ENCODE assay signal across 19 cellular contexts in the genomic region with DNA sequence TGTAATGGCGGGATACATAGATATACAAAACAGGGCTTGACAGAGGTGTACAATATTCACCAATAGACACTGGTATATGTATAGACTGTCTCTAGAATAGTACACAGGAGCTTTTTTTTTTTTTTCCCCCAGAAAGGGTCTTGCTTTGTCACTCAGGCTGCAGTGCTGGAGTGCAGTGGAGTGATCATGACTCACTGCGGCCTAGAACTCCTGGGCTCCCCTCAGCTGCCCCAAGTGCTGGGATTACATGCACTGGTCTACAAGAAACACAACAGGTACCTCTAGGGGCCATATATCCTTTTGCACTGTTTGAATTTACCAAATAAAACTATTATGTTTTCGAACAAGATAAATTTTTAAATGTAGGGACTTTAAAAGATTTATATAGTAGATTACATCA. TPM values are rescaled to one million over a fixed set of nuclear protein-coding genes. Genes with fewer than 3 reads are reported as not detected.
DNase-seq lines count a peak whose midpoint lies in the region; ATAC-seq, FAIRE-seq and TF ChIP-seq lines count a peak whose summit lies in the region.
"Had no signal": no experiment of that assay in that cellular context is flagged by ENCODE, and none has a peak within 500 bp of the region (broad histone marks: within the 10 kb centered on the region; RNA-seq: fewer than 3 reads in every experiment).

No MANE protein-coding gene starts in this region.

- H3K27ac ChIP-seq in HepG2 (ENCODE audit: extremely low read length, insufficient read depth, low read length) = no peak overlapping the region
- H3K27ac ChIP-seq: ovary, suprapubic skin had no signal

- CTCF ChIA-PET in activated CD8-positive, alpha-beta T cell treated with anti-CD3 and anti-CD28 coated beads for 36 hours (lab: Charles Lee) = interaction anchor here (1.0 kb wide), 1 partner anchor 46 kb away, joined by 3 read pairs; no protein-coding TSS in a partner anchor
- CTCF ChIA-PET in activated CD8-positive, alpha-beta T cell treated with anti-CD3 and anti-CD28 coated beads, Interleukin-2, amount 10 ng/mL, durations not matched to agents 7 days and 5 days (lab: Charles Lee) = no interaction called here
- CTCF ChIA-PET in HepG2 (lab: Yijun Ruan, JAX; ENCODE audit: low intra/inter-chr PET ratio, low total read pairs) = no interaction called here

- no peak for FAIRE-seq in HepG2 (lab: Jason Lieb, UNC)
- FAIRE-seq: A204.1, frontal cortex, G401.6, TTC549 had no signal

- in situ Hi-C loops in HepG2 (cut with HindIII; ENCODE audit: extremely low pct_ligation_motif_present, low pct_unique_long_range_greater_than_20kb) = no loop called here

- TF ChIP-seq EP300 in HepG2 (IDR thresholded peaks at IDR 0.05; ENCODE audit: low read depth in 2 of 2, low read length in 2 of 2) = no peak
- TF ChIP-seq EP300 in HepG2 (CRISPR knock-in tag; IDR thresholded peaks at IDR 0.05; ENCODE audit: borderline replicate concordance) = no peak

- TF ChIP-seq CTCF in activated CD8-positive, alpha-beta T cell treated with anti-CD3 and anti-CD28 coated beads for 36 hours (IDR thresholded peaks at IDR 0.05) = no peak
- TF ChIP-seq CTCF in HepG2 (CRISPR knock-in tag; IDR thresholded peaks at IDR 0.05) = no peak
- TF ChIP-seq CTCF in mesothelial cell of epicardium (IDR thresholded peaks at IDR 0.05; ENCODE audit: unreplicated experiment) = no peak

- no peaks in the 10 kb centered on the region for H3K27me3 Mint-ChIP-seq in activated CD8-positive, alpha-beta T cell treated with anti-CD3 and anti-CD28 coated beads for 36 hours
- H3K27me3 Mint-ChIP-seq in activated CD8-positive, alpha-beta T cell treated with anti-CD3 and anti-CD28 coated beads, Interleukin-2, amount 10 ng/mL, durations not matched to agents 7 days and 5 days (ENCODE audit: low read depth) = no peaks in the 10 kb centered on the region
- H3K27me3 Mint-ChIP-seq in mesothelial cell of epicardium (ENCODE audit: low read depth) = no peaks in the 10 kb centered on the region

- peaks cover 50% of the 10 kb centered on the region for H3K36me3 Mint-ChIP-seq in activated CD8-positive, alpha-beta T cell treated with anti-CD3 and anti-CD28 coated beads for 36 hours (ENCODE audit: low read depth)
- peaks cover 54% of the 10 kb centered on the region for H3K36me3 Mint-ChIP-seq in activated CD8-positive, alpha-beta T cell treated with anti-CD3 and anti-CD28 coated beads, Interleukin-2, amount 10 ng/mL, durations not matched to agents 7 days and 5 days (ENCODE audit: low read depth)
- peaks cover 99% of the 10 kb centered on the region for H3K36me3 Mint-ChIP-seq in stimulated activated effector memory CD8-positive, alpha-beta T cell treated with anti-CD3 and anti-CD28 coated beads, Interleukin-12 subunit alpha, Interleukin-12 subunit beta, amount 100 ng/mL, for 72 hours
- H3K36me3 Mint-ChIP-seq in mesothelial cell of epicardium = peaks cover 17% of the 10 kb centered on the region

- TF ChIP-seq POLR2A in HepG2 (IDR thresholded peaks at IDR 0.05; ENCODE audit: insufficient read depth in 1 of 2, low read depth in 2 of 2, low read length in 2 of 2) = no peak

- peaks cover 48% of the 10 kb centered on the region for H3K4me1 Mint-ChIP-seq in activated CD8-positive, alpha-beta T cell treated with anti-CD3 and anti-CD28 coated beads for 36 hours (ENCODE audit: low read depth)
- peaks cover 54% of the 10 kb centered on the region for H3K4me1 Mint-ChIP-seq in activated CD8-positive, alpha-beta T cell treated with anti-CD3 and anti-CD28 coated beads, Interleukin-2, amount 10 ng/mL, durations not matched to agents 7 days and 5 days (ENCODE audit: low read depth)
- peaks cover 53% of the 10 kb centered on the region for H3K4me1 Mint-ChIP-seq in stimulated activated effector memory CD8-positive, alpha-beta T cell treated with anti-CD3 and anti-CD28 coated beads, Interleukin-12 subunit alpha, Interleukin-12 subunit beta, amount 100 ng/mL, for 72 hours
- H3K4me1 Mint-ChIP-seq in mesothelial cell of epicardium = peaks cover 10% of the 10 kb centered on the region

- no peaks in the 10 kb centered on the region for H3K9me3 Mint-ChIP-seq in activated CD8-positive, alpha-beta T cell treated with anti-CD3 and anti-CD28 coated beads for 36 hours
- H3K9me3 Mint-ChIP-seq in activated CD8-positive, alpha-beta T cell treated with anti-CD3 and anti-CD28 coated beads, Interleukin-2, amount 10 ng/mL, durations not matched to agents 7 days and 5 days (ENCODE audit: insufficient read depth) = no peaks in the 10 kb centered on the region
- no peaks in the 10 kb centered on the region for H3K9me3 Mint-ChIP-seq in stimulated activated effector memory CD8-positive, alpha-beta T cell treated with anti-CD3 and anti-CD28 coated beads, Interleukin-12 subunit alpha, Interleukin-12 subunit beta, amount 100 ng/mL, for 72 hours
- no peaks in the 10 kb centered on the region for H3K9me3 Mint-ChIP-seq in mesothelial cell of epicardium

- H3K36me3 ChIP-seq in HepG2 (replicated peaks in 1 of 2; ENCODE audit: control insufficient read depth in 1 of 2, insufficient read depth in 2 of 2, low read length in 2 of 2) = peaks cover 3 to 34% of the 10 kb centered on the region in 2 experiments
- H3K36me3 ChIP-seq: ovary had no signal

- no peaks in the 10 kb centered on the region for H3K27me3 ChIP-seq in HepG2 (ENCODE audit: control insufficient read depth in 1 of 2, insufficient read depth in 2 of 2, low read length in 2 of 2)
- H3K27me3 ChIP-seq: ovary, suprapubic skin had no signal

- BruUV-seq in HepG2 (replicated peaks; lab: Mats Ljungman, UMichigan) = no TSS peak

- TF ChIP-seq RAD21 in HepG2 (CRISPR knock-in tag; IDR thresholded peaks at IDR 0.05) = no peak

- peak overlapping the region; percentile 90 for H3K27ac Mint-ChIP-seq in activated CD8-positive, alpha-beta T cell treated with anti-CD3 and anti-CD28 coated beads for 36 hours
- H3K27ac Mint-ChIP-seq in activated CD8-positive, alpha-beta T cell treated with anti-CD3 and anti-CD28 coated beads, Interleukin-2, amount 10 ng/mL, durations not matched to agents 7 days and 5 days = no peak overlapping the region
- H3K27ac Mint-ChIP-seq in stimulated activated effector memory CD8-positive, alpha-beta T cell treated with anti-CD3 and anti-CD28 coated beads, Interleukin-12 subunit alpha, Interleukin-12 subunit beta, amount 100 ng/mL, for 72 hours = peak overlapping the region; percentile 86
- no peak overlapping the region for H3K27ac Mint-ChIP-seq in mesothelial cell of epicardium

- over 99% methylated on average over 3 of the region's 3 CpGs for WGBS in HepG2 (ENCODE audit: low lambda C conversion rate)

- no peak overlapping the region for H3K4me2 ChIP-seq in HepG2 (ENCODE audit: low read depth, low read length)

- DNase-seq in activated CD8-positive, alpha-beta T cell treated with anti-CD3 and anti-CD28 coated beads for 36 hours = no peak
- no peak for DNase-seq in activated CD8-positive, alpha-beta T cell treated with anti-CD3 and anti-CD28 coated beads, Interleukin-2, amount 10 ng/mL, durations not matched to agents 7 days and 5 days
- DNase-seq in amniotic epithelial cell (ENCODE audit: low read depth) (peak; percentile 58), HepG2 (ENCODE audit: low spot score) (no peak), mesothelial cell of epicardium (ENCODE audit: low spot score in 2 of 2, unreplicated experiment in 2 of 2) (no peak), head of caudate nucleus (no peak), middle frontal gyrus (ENCODE audit: extremely low spot score, low spot score) (no peak)
- DNase-seq in stimulated activated effector memory CD8-positive, alpha-beta T cell treated with anti-CD3 and anti-CD28 coated beads, Interleukin-12 subunit alpha, Interleukin-12 subunit beta, amount 100 ng/mL, for 72 hours (ENCODE audit: low spot score in 2 of 2) = no peak
- DNase-seq: activated naive CD4-positive, alpha-beta T cell treated with Interleukin-2 at 50 U/mL for 16 hours; caudate nucleus; NCI-H146; NCI-H446 treated with DMSO at 0.1 percent for 48 hours; stimulated activated CD4-positive, alpha-beta T cell treated with anti-CD3 and anti-CD28 coated beads, Interleukin-12 subunit alpha, Interleukin-12 subunit beta, amount 100 ng/mL, for 4 hours had no signal

- no peak overlapping the region for H3K9ac ChIP-seq in HepG2 (ENCODE audit: insufficient read depth, low read depth, low read length)

- H4K20me1 ChIP-seq in HepG2 (ENCODE audit: insufficient read depth, low read length) = peaks cover 54% of the 10 kb centered on the region

- intact Hi-C loops in activated CD8-positive, alpha-beta T cell treated with anti-CD3 and anti-CD28 coated beads for 36 hours (cut with micrococcal nuclease) = no loop called here
- intact Hi-C loops in HepG2 (cut with micrococcal nuclease; ENCODE audit: unreplicated experiment) (no loop called here), head of caudate nucleus (cut with DNase I) (no loop called here)

- no peak overlapping the region for H3K4me3 ChIP-seq in HepG2 (replicated peaks in 1 of 3; ENCODE audit: insufficient read depth in 1 of 3, low read depth in 2 of 3, low read length in 3 of 3)
- H3K4me3 ChIP-seq: ovary, suprapubic skin had no signal

- peaks cover 89% of the 10 kb centered on the region for H3K79me2 ChIP-seq in HepG2 (ENCODE audit: insufficient read depth, low read length)

- H3K4me3 Mint-ChIP-seq in activated CD8-positive, alpha-beta T cell treated with anti-CD3 and anti-CD28 coated beads for 36 hours = no peak overlapping the region
- H3K4me3 Mint-ChIP-seq in activated CD8-positive, alpha-beta T cell treated with anti-CD3 and anti-CD28 coated beads, Interleukin-2, amount 10 ng/mL, durations not matched to agents 7 days and 5 days = no peak overlapping the region
- no peak overlapping the region for H3K4me3 Mint-ChIP-seq in stimulated activated effector memory CD8-positive, alpha-beta T cell treated with anti-CD3 and anti-CD28 coated beads, Interleukin-12 subunit alpha, Interleukin-12 subunit beta, amount 100 ng/mL, for 72 hours
- H3K4me3 Mint-ChIP-seq in mesothelial cell of epicardium = no peak overlapping the region

- no peak for ATAC-seq in activated CD8-positive, alpha-beta T cell treated with anti-CD3 and anti-CD28 coated beads for 36 hours
- ATAC-seq in activated CD8-positive, alpha-beta T cell treated with anti-CD3 and anti-CD28 coated beads, Interleukin-2, amount 10 ng/mL, durations not matched to agents 7 days and 5 days = no peak
- ATAC-seq in HepG2 = peak; percentile 44; the same call in 2 of the 3 replicates
- ATAC-seq in stimulated activated effector memory CD8-positive, alpha-beta T cell treated with anti-CD3 and anti-CD28 coated beads, Interleukin-12 subunit alpha, Interleukin-12 subunit beta, amount 100 ng/mL, for 72 hours = no peak

- no peak overlapping the region for H2AFZ ChIP-seq in HepG2 (ENCODE audit: low read length)

- POLR2A ChIA-PET in activated CD8-positive, alpha-beta T cell treated with anti-CD3 and anti-CD28 coated beads for 36 hours (lab: Charles Lee) = interaction anchor here (0.6 to 1.2 kb wide), 3 partner anchors 16 to 219 kb away, joined by 3 to 5 read pairs (median 3); no protein-coding TSS in a partner anchor
- POLR2A ChIA-PET in activated CD8-positive, alpha-beta T cell treated with anti-CD3 and anti-CD28 coated beads, Interleukin-2, amount 10 ng/mL, durations not matched to agents 7 days and 5 days (lab: Charles Lee) = interaction anchor here (0.8 kb wide), 1 partner anchor 12 kb away, joined by 3 read pairs; the partner anchor contains the start of genes RHOA and TCTA
- POLR2A ChIA-PET in HepG2 (lab: Yijun Ruan, JAX) = interaction anchor here (1.4 kb wide), 1 partner anchor 42 kb away, joined by 4 read pairs; the partner anchor contains the start of gene GPX1

- H3K9me3 ChIP-seq in HepG2 (ENCODE audit: low read length) = no peaks in the 10 kb centered on the region
- H3K9me3 ChIP-seq: ovary, suprapubic skin had no signal

- peaks cover 27% of the 10 kb centered on the region for H3K4me1 ChIP-seq in HepG2 (ENCODE audit: insufficient read depth, low read length)

RNA-seq across cellular contexts. Expression of gene RHOA, which starts 12.3 kb away (rescaled TPM):
- total RNA-seq in activated CD8-positive, alpha-beta T cell treated with anti-CD3 and anti-CD28 coated beads for 36 hours = 100 to 1,000 TPM; 432 to 437 TPM
- total RNA-seq in activated CD8-positive, alpha-beta T cell treated with anti-CD3 and anti-CD28 coated beads, Interleukin-2, amount 10 ng/mL, durations not matched to agents 7 days and 5 days = 100 to 1,000 TPM; 518 to 520 TPM
- total RNA-seq in HepG2 (2016; rRNA removed; fragmentation: Illumina TruSeq; extraction: Trizol) = 177 and 258 TPM in 2 replicates
- total RNA-seq in HepG2 (2016; cell fraction: cytosol; rRNA removed; fragmentation: Illumina TruSeq; extraction: Trizol; ENCODE audit: low read depth) = 50.5 and 58.1 TPM in 2 replicates
- total RNA-seq in HepG2 (2016; cell fraction: insoluble cytoplasmic fraction; rRNA removed; fragmentation: Illumina TruSeq; extraction: Trizol) = 183 and 252 TPM in 2 replicates
- 129 and 135 TPM in 2 replicates for total RNA-seq in HepG2 (2016; cell fraction: membrane; rRNA removed; fragmentation: Illumina TruSeq; extraction: Trizol)
- 83.6 and 89.9 TPM in 2 replicates for total RNA-seq in HepG2 (2016; cell fraction: nucleus; rRNA removed; fragmentation: Illumina TruSeq; extraction: Trizol)
- polyA plus RNA-seq in HepG2 (2011; rRNA removed) = 117 and 131 TPM in 2 replicates
- polyA plus RNA-seq in HepG2 (2011; cell fraction: cytosol; rRNA removed) = 162 and 178 TPM in 2 replicates
- polyA plus RNA-seq in HepG2 (2011; cell fraction: nucleus; rRNA removed) = 76.7 and 78.5 TPM in 2 replicates
- 241 and 267 TPM in 2 replicates for polyA plus RNA-seq in HepG2 (2012)
- 79.3 and 88.5 TPM in 2 replicates for polyA plus RNA-seq in HepG2 (2016; cell fraction: cytosol; fragmentation: Illumina TruSeq; extraction: Trizol; ENCODE audit: low read depth)
- polyA plus RNA-seq in HepG2 (2016; cell fraction: insoluble cytoplasmic fraction; fragmentation: Illumina TruSeq; extraction: Trizol; ENCODE audit: low read depth) = 399 and 414 TPM in 2 replicates
- 155 and 170 TPM in 2 replicates for polyA plus RNA-seq in HepG2 (2016; cell fraction: membrane; fragmentation: Illumina TruSeq; extraction: Trizol; ENCODE audit: low read depth)
- 173 and 175 TPM in 2 replicates for polyA plus RNA-seq in HepG2 (2016; cell fraction: nucleus; fragmentation: Illumina TruSeq; extraction: Trizol; ENCODE audit: insufficient read depth, low read depth)
- 235 and 368 TPM in 2 replicates for polyA minus RNA-seq in HepG2 (2011; rRNA and poly(A)+ RNA removed; ENCODE audit: low replicate concordance)
- 201 and 223 TPM in 2 replicates for polyA minus RNA-seq in HepG2 (2011; cell fraction: cytosol; rRNA and poly(A)+ RNA removed)
- 42.7 and 56.9 TPM in 2 replicates for polyA minus RNA-seq in HepG2 (2011; cell fraction: nucleus; rRNA and poly(A)+ RNA removed)
- 248 to 261 TPM (median 250 TPM) in 3 replicates for total RNA-seq in mesothelial cell of epicardium

RNA-seq across cellular contexts. Expression of gene TCTA, which starts 12.8 kb away (rescaled TPM):
- total RNA-seq in activated CD8-positive, alpha-beta T cell treated with anti-CD3 and anti-CD28 coated beads for 36 hours = 10 to 100 TPM; 10.4 to 12.4 TPM
- 10 to 100 TPM; 19.6 to 25.2 TPM for total RNA-seq in activated CD8-positive, alpha-beta T cell treated with anti-CD3 and anti-CD28 coated beads, Interleukin-2, amount 10 ng/mL, durations not matched to agents 7 days and 5 days
- 6.7 and 8.3 TPM in 2 replicates for total RNA-seq in HepG2 (2016; rRNA removed; fragmentation: Illumina TruSeq; extraction: Trizol)
- 3.9 and 5.0 TPM in 2 replicates for total RNA-seq in HepG2 (2016; cell fraction: cytosol; rRNA removed; fragmentation: Illumina TruSeq; extraction: Trizol; ENCODE audit: low read depth)
- 7.2 and 7.8 TPM in 2 replicates for total RNA-seq in HepG2 (2016; cell fraction: insoluble cytoplasmic fraction; rRNA removed; fragmentation: Illumina TruSeq; extraction: Trizol)
- total RNA-seq in HepG2 (2016; cell fraction: membrane; rRNA removed; fragmentation: Illumina TruSeq; extraction: Trizol) = 10.0 and 10.7 TPM in 2 replicates
- total RNA-seq in HepG2 (2016; cell fraction: nucleus; rRNA removed; fragmentation: Illumina TruSeq; extraction: Trizol) = 5.5 and 6.8 TPM in 2 replicates
- polyA plus RNA-seq in HepG2 (2011; rRNA removed) = 13.2 and 14.0 TPM in 2 replicates
- 11.5 and 14.0 TPM in 2 replicates for polyA plus RNA-seq in HepG2 (2011; cell fraction: cytosol; rRNA removed)
- polyA plus RNA-seq in HepG2 (2011; cell fraction: nucleus; rRNA removed) = 8.3 and 12.0 TPM in 2 replicates
- polyA plus RNA-seq in HepG2 (2012) = 6.6 and 7.1 TPM in 2 replicates
- 6.2 and 6.7 TPM in 2 replicates for polyA plus RNA-seq in HepG2 (2016; cell fraction: cytosol; fragmentation: Illumina TruSeq; extraction: Trizol; ENCODE audit: low read depth)
- 10.5 and 11.0 TPM in 2 replicates for polyA plus RNA-seq in HepG2 (2016; cell fraction: insoluble cytoplasmic fraction; fragmentation: Illumina TruSeq; extraction: Trizol; ENCODE audit: low read depth)
- 11.6 and 12.6 TPM in 2 replicates for polyA plus RNA-seq in HepG2 (2016; cell fraction: membrane; fragmentation: Illumina TruSeq; extraction: Trizol; ENCODE audit: low read depth)
- polyA plus RNA-seq in HepG2 (2016; cell fraction: nucleus; fragmentation: Illumina TruSeq; extraction: Trizol; ENCODE audit: insufficient read depth, low read depth) = 15.5 and 16.4 TPM in 2 replicates
- 21.6 and 54.5 TPM in 2 replicates for polyA minus RNA-seq in HepG2 (2011; rRNA and poly(A)+ RNA removed; ENCODE audit: low replicate concordance)
- 3.4 and 4.5 TPM in 2 replicates for polyA minus RNA-seq in HepG2 (2011; cell fraction: cytosol; rRNA and poly(A)+ RNA removed)
- polyA minus RNA-seq in HepG2 (2011; cell fraction: nucleus; rRNA and poly(A)+ RNA removed) = 11.6 and 15.8 TPM in 2 replicates
- total RNA-seq in mesothelial cell of epicardium = 13.7 to 15.8 TPM (median 13.9 TPM) in 3 replicates

RNA-seq across cellular contexts. Expression of gene AMT, which starts 22.8 kb away (rescaled TPM):
- 1 to 10 TPM; 2.5 to 4.4 TPM for total RNA-seq in activated CD8-positive, alpha-beta T cell treated with anti-CD3 and anti-CD28 coated beads for 36 hours
- 1 to 10 TPM; 3.8 to 4.7 TPM for total RNA-seq in activated CD8-positive, alpha-beta T cell treated with anti-CD3 and anti-CD28 coated beads, Interleukin-2, amount 10 ng/mL, durations not matched to agents 7 days and 5 days
- total RNA-seq in HepG2 (2016; rRNA removed; fragmentation: Illumina TruSeq; extraction: Trizol) = 32.5 and 35.3 TPM in 2 replicates
- total RNA-seq in HepG2 (2016; cell fraction: cytosol; rRNA removed; fragmentation: Illumina TruSeq; extraction: Trizol; ENCODE audit: low read depth) = 12.9 and 16.7 TPM in 2 replicates
- 33.2 and 38.6 TPM in 2 replicates for total RNA-seq in HepG2 (2016; cell fraction: insoluble cytoplasmic fraction; rRNA removed; fragmentation: Illumina TruSeq; extraction: Trizol)
- 16.9 and 22.1 TPM in 2 replicates for total RNA-seq in HepG2 (2016; cell fraction: membrane; rRNA removed; fragmentation: Illumina TruSeq; extraction: Trizol)
- total RNA-seq in HepG2 (2016; cell fraction: nucleus; rRNA removed; fragmentation: Illumina TruSeq; extraction: Trizol) = 22.8 and 23.3 TPM in 2 replicates
- polyA plus RNA-seq in HepG2 (2011; rRNA removed) = 59.0 and 59.2 TPM in 2 replicates
- 37.6 and 44.9 TPM in 2 replicates for polyA plus RNA-seq in HepG2 (2011; cell fraction: cytosol; rRNA removed)
- 201 and 205 TPM in 2 replicates for polyA plus RNA-seq in HepG2 (2011; cell fraction: nucleus; rRNA removed)
- polyA plus RNA-seq in HepG2 (2012) = 19.8 and 30.2 TPM in 2 replicates
- polyA plus RNA-seq in HepG2 (2016; cell fraction: cytosol; fragmentation: Illumina TruSeq; extraction: Trizol; ENCODE audit: low read depth) = 8.3 and 9.4 TPM in 2 replicates
- 36.2 and 36.3 TPM in 2 replicates for polyA plus RNA-seq in HepG2 (2016; cell fraction: insoluble cytoplasmic fraction; fragmentation: Illumina TruSeq; extraction: Trizol; ENCODE audit: low read depth)
- polyA plus RNA-seq in HepG2 (2016; cell fraction: membrane; fragmentation: Illumina TruSeq; extraction: Trizol; ENCODE audit: low read depth) = 14.7 and 18.6 TPM in 2 replicates
- polyA plus RNA-seq in HepG2 (2016; cell fraction: nucleus; fragmentation: Illumina TruSeq; extraction: Trizol; ENCODE audit: insufficient read depth, low read depth) = 57.5 and 61.4 TPM in 2 replicates
- polyA minus RNA-seq in HepG2 (2011; rRNA and poly(A)+ RNA removed; ENCODE audit: low replicate concordance) = 0.72 and 63.8 TPM in 2 replicates
- 17.1 and 17.9 TPM in 2 replicates for polyA minus RNA-seq in HepG2 (2011; cell fraction: cytosol; rRNA and poly(A)+ RNA removed)
- polyA minus RNA-seq in HepG2 (2011; cell fraction: nucleus; rRNA and poly(A)+ RNA removed) = 21.5 and 23.1 TPM in 2 replicates
- total RNA-seq in mesothelial cell of epicardium = 30.3 to 33.4 TPM (median 33.0 TPM) in 3 replicates

RNA-seq across cellular contexts. Expression of gene NICN1, which starts 29.7 kb away (rescaled TPM):
- total RNA-seq in activated CD8-positive, alpha-beta T cell treated with anti-CD3 and anti-CD28 coated beads for 36 hours = 10 to 100 TPM in 1 of 2 experiments, 1 to 10 TPM in 1; 8.6 to 11.1 TPM
- 10 to 100 TPM; 23.2 to 25.7 TPM for total RNA-seq in activated CD8-positive, alpha-beta T cell treated with anti-CD3 and anti-CD28 coated beads, Interleukin-2, amount 10 ng/mL, durations not matched to agents 7 days and 5 days
- total RNA-seq in HepG2 (2016; rRNA removed; fragmentation: Illumina TruSeq; extraction: Trizol) (9.0 and 11.0 TPM in 2 replicates), mesothelial cell of epicardium (29.3 to 34.4 TPM (median 31.9 TPM) in 3 replicates)
- total RNA-seq in HepG2 (2016; cell fraction: cytosol; rRNA removed; fragmentation: Illumina TruSeq; extraction: Trizol; ENCODE audit: low read depth) = 0.51 and 0.62 TPM in 2 replicates
- 8.7 and 10.9 TPM in 2 replicates for total RNA-seq in HepG2 (2016; cell fraction: insoluble cytoplasmic fraction; rRNA removed; fragmentation: Illumina TruSeq; extraction: Trizol)
- total RNA-seq in HepG2 (2016; cell fraction: membrane; rRNA removed; fragmentation: Illumina TruSeq; extraction: Trizol) = 2.2 and 2.6 TPM in 2 replicates
- total RNA-seq in HepG2 (2016; cell fraction: nucleus; rRNA removed; fragmentation: Illumina TruSeq; extraction: Trizol) = 5.7 and 7.5 TPM in 2 replicates
- polyA plus RNA-seq in HepG2 (2011; rRNA removed) = 18.7 and 21.1 TPM in 2 replicates
- polyA plus RNA-seq in HepG2 (2011; cell fraction: cytosol; rRNA removed) = 8.1 and 9.1 TPM in 2 replicates
- 161 and 166 TPM in 2 replicates for polyA plus RNA-seq in HepG2 (2011; cell fraction: nucleus; rRNA removed)
- 10.1 and 10.5 TPM in 2 replicates for polyA plus RNA-seq in HepG2 (2012)
- 0.82 and 1.3 TPM in 2 replicates for polyA plus RNA-seq in HepG2 (2016; cell fraction: cytosol; fragmentation: Illumina TruSeq; extraction: Trizol; ENCODE audit: low read depth)
- polyA plus RNA-seq in HepG2 (2016; cell fraction: insoluble cytoplasmic fraction; fragmentation: Illumina TruSeq; extraction: Trizol; ENCODE audit: low read depth) = 13.5 and 14.4 TPM in 2 replicates
- 3.7 and 4.2 TPM in 2 replicates for polyA plus RNA-seq in HepG2 (2016; cell fraction: membrane; fragmentation: Illumina TruSeq; extraction: Trizol; ENCODE audit: low read depth)
- polyA plus RNA-seq in HepG2 (2016; cell fraction: nucleus; fragmentation: Illumina TruSeq; extraction: Trizol; ENCODE audit: insufficient read depth, low read depth) = 14.6 and 14.9 TPM in 2 replicates
- polyA minus RNA-seq in HepG2 (2011; rRNA and poly(A)+ RNA removed; ENCODE audit: low replicate concordance) = 14.5 and 30.0 TPM in 2 replicates
- 9.4 and 10.9 TPM in 2 replicates for polyA minus RNA-seq in HepG2 (2011; cell fraction: cytosol; rRNA and poly(A)+ RNA removed)
- polyA minus RNA-seq in HepG2 (2011; cell fraction: nucleus; rRNA and poly(A)+ RNA removed) = 8.9 and 11.8 TPM in 2 replicates

RNA-seq across cellular contexts. Expression of gene GPX1, which starts 41.3 kb away (rescaled TPM):
- total RNA-seq in activated CD8-positive, alpha-beta T cell treated with anti-CD3 and anti-CD28 coated beads for 36 hours = 100 to 1,000 TPM; 201 to 202 TPM
- total RNA-seq in activated CD8-positive, alpha-beta T cell treated with anti-CD3 and anti-CD28 coated beads, Interleukin-2, amount 10 ng/mL, durations not matched to agents 7 days and 5 days = 100 to 1,000 TPM; 115 to 119 TPM
- total RNA-seq in HepG2 (2016; rRNA removed; fragmentation: Illumina TruSeq; extraction: Trizol) = 149 and 169 TPM in 2 replicates
- total RNA-seq in HepG2 (2016; cell fraction: cytosol; rRNA removed; fragmentation: Illumina TruSeq; extraction: Trizol; ENCODE audit: low read depth) = 205 and 280 TPM in 2 replicates
- 148 and 173 TPM in 2 replicates for total RNA-seq in HepG2 (2016; cell fraction: insoluble cytoplasmic fraction; rRNA removed; fragmentation: Illumina TruSeq; extraction: Trizol)
- 276 and 347 TPM in 2 replicates for total RNA-seq in HepG2 (2016; cell fraction: membrane; rRNA removed; fragmentation: Illumina TruSeq; extraction: Trizol)
- total RNA-seq in HepG2 (2016; cell fraction: nucleus; rRNA removed; fragmentation: Illumina TruSeq; extraction: Trizol) = 56.7 and 58.1 TPM in 2 replicates
- 167 and 168 TPM in 2 replicates for polyA plus RNA-seq in HepG2 (2011; rRNA removed)
- 122 and 246 TPM in 2 replicates for polyA plus RNA-seq in HepG2 (2011; cell fraction: cytosol; rRNA removed)
- polyA plus RNA-seq in HepG2 (2011; cell fraction: nucleus; rRNA removed) = 103 and 106 TPM in 2 replicates
- 61.4 and 66.5 TPM in 2 replicates for polyA plus RNA-seq in HepG2 (2012)
- polyA plus RNA-seq in HepG2 (2016; cell fraction: cytosol; fragmentation: Illumina TruSeq; extraction: Trizol; ENCODE audit: low read depth) = 349 and 479 TPM in 2 replicates
- polyA plus RNA-seq in HepG2 (2016; cell fraction: insoluble cytoplasmic fraction; fragmentation: Illumina TruSeq; extraction: Trizol; ENCODE audit: low read depth) = 254 and 267 TPM in 2 replicates
- polyA plus RNA-seq in HepG2 (2016; cell fraction: membrane; fragmentation: Illumina TruSeq; extraction: Trizol; ENCODE audit: low read depth) = 392 and 448 TPM in 2 replicates
- polyA plus RNA-seq in HepG2 (2016; cell fraction: nucleus; fragmentation: Illumina TruSeq; extraction: Trizol; ENCODE audit: insufficient read depth, low read depth) = 140 and 150 TPM in 2 replicates
- polyA minus RNA-seq in HepG2 (2011; rRNA and poly(A)+ RNA removed; ENCODE audit: low replicate concordance) = 140 and 218 TPM in 2 replicates
- polyA minus RNA-seq in HepG2 (2011; cell fraction: cytosol; rRNA and poly(A)+ RNA removed) = 38.9 and 50.8 TPM in 2 replicates
- 19.5 and 22.8 TPM in 2 replicates for polyA minus RNA-seq in HepG2 (2011; cell fraction: nucleus; rRNA and poly(A)+ RNA removed)
- total RNA-seq in mesothelial cell of epicardium = 97.9 to 108 TPM (median 98.7 TPM) in 3 replicates

Comparison
In these comparisons a context has a peak if more than half of its experiments do, and no peak if none do; other contexts are left out.
1. H3K27ac Mint-ChIP-seq: peak in activated CD8-positive, alpha-beta T cell treated with anti-CD3 and anti-CD28 coated beads for 36 hours (single experiment) and stimulated activated effector memory CD8-positive, alpha-beta T cell treated with anti-CD3 and anti-CD28 coated beads, Interleukin-12 subunit alpha, Interleukin-12 subunit beta, amount 100 ng/mL, for 72 hours (single experiment); none in activated CD8-positive, alpha-beta T cell treated with anti-CD3 and anti-CD28 coated beads, Interleukin-2, amount 10 ng/mL, durations not matched to agents 7 days and 5 days (single experiment) and mesothelial cell of epicardium (single experiment).